In the genomic region with DNA sequence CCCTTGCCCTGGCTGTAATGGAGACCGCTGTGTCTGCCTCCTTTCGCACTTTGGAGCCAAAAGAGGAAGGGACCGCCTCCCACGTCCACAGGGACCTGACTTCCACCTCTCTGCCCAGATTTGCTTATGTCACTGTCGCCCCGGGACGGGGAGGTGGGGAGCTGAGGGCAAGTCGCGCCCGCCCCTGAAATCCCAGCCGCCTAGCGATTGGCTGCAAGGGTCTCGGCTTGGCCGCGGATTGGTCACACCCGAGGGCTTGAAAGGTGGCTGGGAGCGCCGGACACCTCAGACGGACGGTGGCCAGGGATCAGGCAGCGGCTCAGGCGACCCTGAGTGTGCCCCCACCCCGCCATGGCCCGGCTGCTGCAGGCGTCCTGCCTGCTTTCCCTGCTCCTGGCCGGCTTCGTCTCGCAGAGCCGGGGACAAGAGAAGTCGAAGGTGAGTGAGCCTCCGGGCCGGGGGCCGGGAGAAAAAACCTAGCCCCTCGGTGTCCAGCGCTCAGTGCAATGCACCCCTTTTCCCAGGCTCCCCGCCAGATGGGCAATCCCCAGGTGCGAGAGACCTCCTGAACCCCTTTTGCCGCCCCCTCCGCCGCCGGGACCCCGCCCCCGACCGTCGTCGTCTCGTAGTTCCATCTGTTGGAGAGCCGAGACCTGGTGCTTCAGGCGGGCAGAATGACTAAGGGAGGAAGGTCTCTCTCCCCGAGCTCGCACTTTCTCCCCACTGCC, we compare ENCODE assay signal across 1 cellular context.
TF ChIP-seq lines count a peak whose summit lies in the region.

A gene with protein sequence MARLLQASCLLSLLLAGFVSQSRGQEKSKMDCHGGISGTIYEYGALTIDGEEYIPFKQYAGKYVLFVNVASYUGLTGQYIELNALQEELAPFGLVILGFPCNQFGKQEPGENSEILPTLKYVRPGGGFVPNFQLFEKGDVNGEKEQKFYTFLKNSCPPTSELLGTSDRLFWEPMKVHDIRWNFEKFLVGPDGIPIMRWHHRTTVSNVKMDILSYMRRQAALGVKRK (plus strand): TSS at position 288 of the 728 bp plus-strand sequence. CDS start 64 bp downstream, at position 352.

TF ChIP-seq in GM23338, 12 proteins besides CTCF, POLR2A, EP300 and RAD21 (continued from another document):
- TF ChIP-seq, protein P1, sequence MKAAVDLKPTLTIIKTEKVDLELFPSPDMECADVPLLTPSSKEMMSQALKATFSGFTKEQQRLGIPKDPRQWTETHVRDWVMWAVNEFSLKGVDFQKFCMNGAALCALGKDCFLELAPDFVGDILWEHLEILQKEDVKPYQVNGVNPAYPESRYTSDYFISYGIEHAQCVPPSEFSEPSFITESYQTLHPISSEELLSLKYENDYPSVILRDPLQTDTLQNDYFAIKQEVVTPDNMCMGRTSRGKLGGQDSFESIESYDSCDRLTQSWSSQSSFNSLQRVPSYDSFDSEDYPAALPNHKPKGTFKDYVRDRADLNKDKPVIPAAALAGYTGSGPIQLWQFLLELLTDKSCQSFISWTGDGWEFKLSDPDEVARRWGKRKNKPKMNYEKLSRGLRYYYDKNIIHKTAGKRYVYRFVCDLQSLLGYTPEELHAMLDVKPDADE (IDR thresholded peaks at IDR 0.05), result no peak
- no peak for TF ChIP-seq EZH2phosphoT487 (IDR thresholded peaks at IDR 0.05; ENCODE audit: unreplicated experiment)
